ENCODE assay signal across 9 cellular contexts in genomic region chr16:57539072-57539796, GRCh38. TPM values are rescaled to one million over a fixed set of nuclear protein-coding genes. Genes with fewer than 3 reads are reported as not detected.
DNase-seq lines count a peak whose midpoint lies in the region; ATAC-seq lines count a peak whose summit lies in the region.
"Had no signal": no experiment of that assay in that cellular context is flagged by ENCODE, and none has a peak within 500 bp of the region (broad histone marks: within the 10 kb centered on the region; RNA-seq: fewer than 3 reads in every experiment).

No MANE protein-coding gene starts in this region.

- peaks cover 2% of the 10 kb centered on the region for H3K36me3 Mint-ChIP-seq in activated T-cell treated with anti-CD3 and anti-CD28 coated beads, Interleukin-2, amount 50 U/mL, for 24 hours (ENCODE audit: low read depth)
- no peaks in the 10 kb centered on the region for H3K36me3 Mint-ChIP-seq in stimulated activated memory B cell treated with anti-CD40 and anti-IgM and Interleukin-4, amounts not matched to agents 10 μg/mL and 1 μg/mL and 100 μg/mL, for 72 hours

- peak overlapping the region; percentile 80 for H3K4me3 Mint-ChIP-seq in activated T-cell treated with anti-CD3 and anti-CD28 coated beads, Interleukin-2, amount 50 U/mL, for 24 hours
- peak overlapping the region; percentile 87 for H3K4me3 Mint-ChIP-seq in stimulated activated memory B cell treated with anti-CD40 and anti-IgM and Interleukin-4, amounts not matched to agents 10 μg/mL and 1 μg/mL and 100 μg/mL, for 72 hours

- peaks cover 75% of the 10 kb centered on the region for H3K4me1 Mint-ChIP-seq in activated T-cell treated with anti-CD3 and anti-CD28 coated beads, Interleukin-2, amount 50 U/mL, for 24 hours (ENCODE audit: low read depth)
- peaks cover 82% of the 10 kb centered on the region for H3K4me1 Mint-ChIP-seq in stimulated activated memory B cell treated with anti-CD40 and anti-IgM and Interleukin-4, amounts not matched to agents 10 μg/mL and 1 μg/mL and 100 μg/mL, for 72 hours

- no peaks in the 10 kb centered on the region for H3K27me3 Mint-ChIP-seq in activated T-cell treated with anti-CD3 and anti-CD28 coated beads, Interleukin-2, amount 50 U/mL, for 24 hours
- H3K27me3 Mint-ChIP-seq in stimulated activated memory B cell treated with anti-CD40 and anti-IgM and Interleukin-4, amounts not matched to agents 10 μg/mL and 1 μg/mL and 100 μg/mL, for 72 hours: no peaks in the 10 kb centered on the region

- H3K27ac Mint-ChIP-seq in activated T-cell treated with anti-CD3 and anti-CD28 coated beads, Interleukin-2, amount 50 U/mL, for 24 hours: peak overlapping the region; percentile 91
- H3K27ac Mint-ChIP-seq in stimulated activated memory B cell treated with anti-CD40 and anti-IgM and Interleukin-4, amounts not matched to agents 10 μg/mL and 1 μg/mL and 100 μg/mL, for 72 hours: peak overlapping the region; percentile 93

- no peaks in the 10 kb centered on the region for H3K9me3 Mint-ChIP-seq in activated T-cell treated with anti-CD3 and anti-CD28 coated beads, Interleukin-2, amount 50 U/mL, for 24 hours
- H3K9me3 Mint-ChIP-seq in stimulated activated memory B cell treated with anti-CD40 and anti-IgM and Interleukin-4, amounts not matched to agents 10 μg/mL and 1 μg/mL and 100 μg/mL, for 72 hours: no peaks in the 10 kb centered on the region

- peak; percentile 59 for ATAC-seq in HG02938 (IDR thresholded peaks at IDR 0.05; ENCODE audit: unreplicated experiment)
- peak; percentile 42 for ATAC-seq in stimulated activated memory B cell treated with anti-CD40 and anti-IgM and Interleukin-4, amounts not matched to agents 10 μg/mL and 1 μg/mL and 100 μg/mL, for 72 hours
- ATAC-seq: heart left ventricle had no signal

- no peak for DNase-seq in activated T-cell treated with anti-CD3 and anti-CD28 coated beads, Interleukin-2, amount 50 U/mL, for 24 hours
- no peak for DNase-seq in activated T-cell treated with anti-CD3 and anti-CD28 coated beads, Interleukin-2, amount 50 U/mL, for 1 hour
- DNase-seq in OCI-M1 (lab: John Stamatoyannopoulos, UW) (peak; percentile 11), GDM1 (lab: John Stamatoyannopoulos, UW) (no peak), A172 (ENCODE audit: low spot score) (no peak), NCI-H1436 (lab: John Stamatoyannopoulos, UW) (no peak)
- DNase-seq: heart left ventricle had no signal

RNA-seq across cellular contexts. Expression of gene CCDC102A, which starts 2.9 kb away (rescaled TPM):
- 6.9 and 16.5 TPM in 2 replicates for total RNA-seq in A172 (2014; rRNA removed; shearing (Covaris generic))

RNA-seq across cellular contexts. Expression of gene ADGRG5, which starts 3.2 kb away (rescaled TPM):
- not detected in 2 replicates for total RNA-seq in A172 (2014; rRNA removed; shearing (Covaris generic))

RNA-seq across cellular contexts. Expression of gene DOK4, which starts 52.9 kb away (rescaled TPM):
- total RNA-seq in A172 (2014; rRNA removed; shearing (Covaris generic)): 61.3 and 78.6 TPM in 2 replicates
